Comparison of ENCODE assay signal across 14 cellular contexts in the genomic region with DNA sequence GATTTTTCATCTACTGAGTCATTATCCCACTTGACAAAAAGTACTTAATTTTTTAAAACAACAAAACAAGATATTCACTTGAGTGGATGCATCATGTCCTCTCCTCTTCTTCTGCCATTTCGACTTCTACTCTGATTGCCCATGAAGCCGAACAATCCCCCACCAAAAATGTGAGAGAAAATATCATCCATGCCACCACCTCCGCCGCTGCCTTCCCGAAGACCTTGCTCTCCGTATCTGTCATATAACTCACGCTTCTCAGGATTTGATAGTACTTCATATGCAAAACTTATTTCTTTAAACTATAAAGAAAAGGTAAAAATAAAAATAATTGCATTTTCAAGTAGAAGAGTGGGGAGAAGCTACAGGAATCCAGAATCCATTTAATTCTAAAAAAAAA. TPM values are rescaled to one million over a fixed set of nuclear protein-coding genes. Genes with fewer than 3 reads are reported as not detected.
DNase-seq lines count a peak whose midpoint lies in the region; ATAC-seq, FAIRE-seq and TF ChIP-seq lines count a peak whose summit lies in the region.
"Had no signal": no experiment of that assay in that cellular context is flagged by ENCODE, and none has a peak within 500 bp of the region (broad histone marks: within the 10 kb centered on the region; RNA-seq: fewer than 3 reads in every experiment).

No MANE protein-coding gene starts in this region.

- POLR2A ChIA-PET in A549 (lab: Yijun Ruan, JAX), result no interaction called here
- POLR2A ChIA-PET in CD8-positive, alpha-beta memory T cell (lab: Charles Lee), result no interaction called here

- peaks cover 70 to 77% (median 74%) of the 10 kb centered on the region in 3 donors for H3K4me1 Mint-ChIP-seq in CD8-positive, alpha-beta memory T cell
- H3K4me1 Mint-ChIP-seq in immature natural killer cell, result peaks cover 46 to 71% of the 10 kb centered on the region in 2 donors

- intact Hi-C loops in posterior cingulate gyrus (cut with DNase I), result no loop called here

- no peak for TF ChIP-seq EP300 in A549 (IDR thresholded peaks at IDR 0.05)

- peaks cover 15 to 63% (median 18%) of the 10 kb centered on the region in 3 donors for H3K36me3 Mint-ChIP-seq in CD8-positive, alpha-beta memory T cell
- H3K36me3 Mint-ChIP-seq in immature natural killer cell, result peaks cover 11 to 31% (median 20%) of the 10 kb centered on the region in 3 donors

- DNase-seq in A549 (ENCODE audit: low read depth in 1 of 2, low spot score in 1 of 2) (no peak), immature natural killer cell (no peak), erythroblast (lab: John Stamatoyannopoulos, UW) (no peak), BE2C (no peak), posterior cingulate gyrus (no peak)
- no peak for DNase-seq in CD8-positive, alpha-beta memory T cell
- DNase-seq: activated CD4-positive, CD25-positive, alpha-beta regulatory T cell; KBM-7; NCI-H1930; SHP77 treated with DMSO at 0.1 percent for 48 hours had no signal

- H3K27ac Mint-ChIP-seq in CD8-positive, alpha-beta memory T cell, result peak overlapping the region; percentile 52 to 93 (median 74)
- H3K27ac Mint-ChIP-seq in immature natural killer cell, result peak overlapping the region; percentile 36 to 90 (median 67)

- H3K9me3 ChIP-seq in A549 (no peaks in the 10 kb centered on the region), BE2C (no peaks in the 10 kb centered on the region)
- H3K9me3 ChIP-seq in CD8-positive, alpha-beta memory T cell (ENCODE audit: low read length), result no peaks in the 10 kb centered on the region

- no peaks in the 10 kb centered on the region for H3K9me3 Mint-ChIP-seq in CD8-positive, alpha-beta memory T cell
- no peaks in the 10 kb centered on the region for H3K9me3 Mint-ChIP-seq in immature natural killer cell

- no peak for TF ChIP-seq CTCF in A549 (IDR thresholded peaks at IDR 0.05)
- TF ChIP-seq CTCF in VCaP (conservative IDR thresholded peaks at IDR 0.05), result no peak
- TF ChIP-seq CTCF in BE2C (IDR thresholded peaks at IDR 0.05; ENCODE audit: low read depth, low read length), result no peak

- peak overlapping the region; percentile 33 to 76 (median 67) for H3K4me3 Mint-ChIP-seq in CD8-positive, alpha-beta memory T cell
- peak overlapping the region; percentile 18 to 69 (median 28) for H3K4me3 Mint-ChIP-seq in immature natural killer cell

- peaks cover 0 to 1% of the 10 kb centered on the region in 2 donors for H3K27me3 Mint-ChIP-seq in CD8-positive, alpha-beta memory T cell
- H3K27me3 Mint-ChIP-seq in immature natural killer cell (ENCODE audit: low read depth in 3 of 3), result peaks cover 0 to 14% (median 5%) of the 10 kb centered on the region in 3 donors

- no peak for FAIRE-seq in A549 (lab: Jason Lieb, UNC)

- no peaks in the 10 kb centered on the region for H3K27me3 ChIP-seq in CD8-positive, alpha-beta memory T cell (ENCODE audit: insufficient read depth, low read length, poor library complexity, severe bottlenecking)
- H3K27me3 ChIP-seq in BE2C, result no peaks in the 10 kb centered on the region

- H3K36me3 ChIP-seq in CD8-positive, alpha-beta memory T cell (ENCODE audit: insufficient read depth, low read length), result peaks cover 32% of the 10 kb centered on the region
- peaks cover 43% of the 10 kb centered on the region for H3K36me3 ChIP-seq in BE2C

- TF ChIP-seq RAD21 in A549 (conservative IDR thresholded peaks at IDR 0.05 in 1 of 2, IDR thresholded peaks at IDR 0.05 in 1 of 2), result no peak

- no peak for ATAC-seq in A549
- no peak for ATAC-seq in HG03439 (IDR thresholded peaks at IDR 0.05; ENCODE audit: unreplicated experiment)

- TF ChIP-seq POLR2A in A549 (IDR thresholded peaks at IDR 0.05; ENCODE audit: low read length), result no peak
- no peak for TF ChIP-seq POLR2A in erythroblast (IDR thresholded peaks at IDR 0.05; ENCODE audit: low read length)

- H3K4me2 ChIP-seq in A549, result peak overlapping the region; percentile 96

- CTCF ChIA-PET in A549 (lab: Yijun Ruan, JAX), result interaction anchor here (1.1 kb wide), 1 partner anchor 9 kb away, joined by 3 read pairs; no protein-coding TSS in a partner anchor
- CTCF ChIA-PET in CD8-positive, alpha-beta memory T cell (lab: Charles Lee), result interaction anchor here (0.8 kb wide), 1 partner anchor 67 kb away, joined by 3 read pairs; no protein-coding TSS in a partner anchor

- H3K4me3 ChIP-seq in A549, result no peak overlapping the region; the same call in 1 of the 3 replicates
- H3K4me3 ChIP-seq in CD8-positive, alpha-beta memory T cell (ENCODE audit: low read length), result no peak overlapping the region
- no peak overlapping the region for H3K4me3 ChIP-seq in BE2C (ENCODE audit: low read depth, low read length)

- H3K27ac ChIP-seq in A549, result no peak overlapping the region
- no peak overlapping the region for H3K27ac ChIP-seq in CD8-positive, alpha-beta memory T cell (ENCODE audit: low read depth, low read length)
- H3K27ac ChIP-seq in VCaP, result peak overlapping the region; percentile 96
- H3K27ac ChIP-seq: C4-2B, coronary artery had no signal

- 93% methylated on average over 7 of the region's 7 CpGs for WGBS in A549 (ENCODE audit: missing lambda C conversion rate)

- peaks cover 32% of the 10 kb centered on the region for H3K4me1 ChIP-seq in A549
- H3K4me1 ChIP-seq in CD8-positive, alpha-beta memory T cell (ENCODE audit: insufficient read depth, low read length), result peaks cover 41% of the 10 kb centered on the region
- peaks cover 4% of the 10 kb centered on the region for H3K4me1 ChIP-seq in BE2C

TF ChIP-seq in A549, 52 proteins besides CTCF, POLR2A, EP300 and RAD21:
- TF ChIP-seq JUNB (IDR thresholded peaks at IDR 0.05) (no peak), NFE2L2 (conservative IDR thresholded peaks at IDR 0.05; ENCODE audit: low read length) (no peak), MAZ (IDR thresholded peaks at IDR 0.05; ENCODE audit: borderline replicate concordance, low read depth, low read length) (no peak), HEYL (CRISPR knock-in tag; IDR thresholded peaks at IDR 0.05) (no peak), NR3C1 (IDR thresholded peaks at IDR 0.05) (no peak), GATA3 (IDR thresholded peaks at IDR 0.05; ENCODE audit: borderline replicate concordance) (no peak), ZC3H11A (IDR thresholded peaks at IDR 0.05) (no peak), RFX5 (IDR thresholded peaks at IDR 0.05) (no peak), ZFP36 (IDR thresholded peaks at IDR 0.05; ENCODE audit: borderline replicate concordance, partially characterized antibody) (no peak), ESRRA (IDR thresholded peaks at IDR 0.05; ENCODE audit: borderline replicate concordance, low read length) (no peak), FOSL2 (IDR thresholded peaks at IDR 0.05) (no peak), FOSL2 (CRISPR knock-in tag; IDR thresholded peaks at IDR 0.05) (no peak), MAFK (IDR thresholded peaks at IDR 0.05; ENCODE audit: partially characterized antibody) (no peak)
- TF ChIP-seq, protein P1, sequence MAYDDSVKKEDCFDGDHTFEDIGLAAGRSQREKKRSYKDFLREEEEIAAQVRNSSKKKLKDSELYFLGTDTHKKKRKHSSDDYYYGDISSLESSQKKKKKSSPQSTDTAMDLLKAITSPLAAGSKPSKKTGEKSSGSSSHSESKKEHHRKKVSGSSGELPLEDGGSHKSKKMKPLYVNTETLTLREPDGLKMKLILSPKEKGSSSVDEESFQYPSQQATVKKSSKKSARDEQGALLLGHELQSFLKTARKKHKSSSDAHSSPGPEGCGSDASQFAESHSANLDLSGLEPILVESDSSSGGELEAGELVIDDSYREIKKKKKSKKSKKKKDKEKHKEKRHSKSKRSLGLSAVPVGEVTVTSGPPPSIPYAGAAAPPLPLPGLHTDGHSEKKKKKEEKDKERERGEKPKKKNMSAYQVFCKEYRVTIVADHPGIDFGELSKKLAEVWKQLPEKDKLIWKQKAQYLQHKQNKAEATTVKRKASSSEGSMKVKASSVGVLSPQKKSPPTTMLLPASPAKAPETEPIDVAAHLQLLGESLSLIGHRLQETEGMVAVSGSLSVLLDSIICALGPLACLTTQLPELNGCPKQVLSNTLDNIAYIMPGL (CRISPR knock-in tag; IDR thresholded peaks at IDR 0.05; ENCODE audit: borderline replicate concordance), result no peak
- TF ChIP-seq, protein P2, sequence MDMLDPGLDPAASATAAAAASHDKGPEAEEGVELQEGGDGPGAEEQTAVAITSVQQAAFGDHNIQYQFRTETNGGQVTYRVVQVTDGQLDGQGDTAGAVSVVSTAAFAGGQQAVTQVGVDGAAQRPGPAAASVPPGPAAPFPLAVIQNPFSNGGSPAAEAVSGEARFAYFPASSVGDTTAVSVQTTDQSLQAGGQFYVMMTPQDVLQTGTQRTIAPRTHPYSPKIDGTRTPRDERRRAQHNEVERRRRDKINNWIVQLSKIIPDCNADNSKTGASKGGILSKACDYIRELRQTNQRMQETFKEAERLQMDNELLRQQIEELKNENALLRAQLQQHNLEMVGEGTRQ (IDR thresholded peaks at IDR 0.05), result no peak
- TF ChIP-seq, protein P3, sequence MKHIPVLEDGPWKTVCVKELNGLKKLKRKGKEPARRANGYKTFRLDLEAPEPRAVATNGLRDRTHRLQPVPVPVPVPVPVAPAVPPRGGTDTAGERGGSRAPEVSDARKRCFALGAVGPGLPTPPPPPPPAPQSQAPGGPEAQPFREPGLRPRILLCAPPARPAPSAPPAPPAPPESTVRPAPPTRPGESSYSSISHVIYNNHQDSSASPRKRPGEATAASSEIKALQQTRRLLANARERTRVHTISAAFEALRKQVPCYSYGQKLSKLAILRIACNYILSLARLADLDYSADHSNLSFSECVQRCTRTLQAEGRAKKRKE (CRISPR knock-in tag; IDR thresholded peaks at IDR 0.05; ENCODE audit: low read depth), result no peak
- TF ChIP-seq, protein P4, sequence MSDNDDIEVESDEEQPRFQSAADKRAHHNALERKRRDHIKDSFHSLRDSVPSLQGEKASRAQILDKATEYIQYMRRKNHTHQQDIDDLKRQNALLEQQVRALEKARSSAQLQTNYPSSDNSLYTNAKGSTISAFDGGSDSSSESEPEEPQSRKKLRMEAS (IDR thresholded peaks at IDR 0.05), result no peak

RNA-seq across cellular contexts. Expression of a gene that starts 2.2 kb away (rescaled TPM):
- polyA plus RNA-seq in A549 (2011; rRNA removed), result 28.8 and 33.7 TPM in 2 replicates
- polyA plus RNA-seq in A549 (2012; cell fraction: cytosol; rRNA removed), result 8.5 and 9.8 TPM in 2 replicates
- 4.3 and 8.2 TPM in 2 replicates for polyA plus RNA-seq in A549 (2012; cell fraction: nucleus; rRNA removed)
- polyA plus RNA-seq in A549 (2017; fragmentation: RNase III; extraction: RNeasy Plus Mini Kit Qiagen cat#74134 plus additional on column Dnase treatment), result 81.4 to 82.3 TPM (median 81.6 TPM) in 3 replicates
- 25.9 and 27.6 TPM in 2 replicates for polyA minus RNA-seq in A549 (2011; rRNA and poly(A)+ RNA removed)
- 10 to 100 TPM; 89.8 to 90.3 TPM for total RNA-seq in CD8-positive, alpha-beta memory T cell
- polyA plus RNA-seq in CD8-positive, alpha-beta memory T cell, result 90.6 TPM
- 10 to 100 TPM; 49.1 to 67.1 (median 57.4) TPM for polyA plus RNA-seq in immature natural killer cell
- 84.8 TPM for polyA plus RNA-seq in BE2C (2012; ENCODE audit: insufficient read depth, insufficient read length, low read depth)
